In genomic region chr1:96545935-96546656, GRCh38 we compare ENCODE assay signal across 31 cellular contexts.
"Had no signal": no experiment of that assay in that cellular context is flagged by ENCODE, and none has a peak within 500 bp of the region (broad histone marks: within the 10 kb centered on the region; RNA-seq: fewer than 3 reads in every experiment).

No MANE protein-coding gene starts in this region.

- H3K4me3 ChIP-seq: pancreas, right lobe of liver, sigmoid colon, skin epidermis, smooth muscle cell, spleen, suprapubic skin, testis, tibial artery, transverse colon, upper lobe of right lung, uterus had no signal

- H3K27me3 Mint-ChIP-seq: progenitor cell of endocrine pancreas; stimulated activated memory B cell treated with anti-CD40 and anti-IgM and Interleukin-4, amounts not matched to agents 10 μg/mL and 1 μg/mL and 100 μg/mL, for 72 hours; stimulated activated naive CD8-positive, alpha-beta T cell treated with anti-CD3 and anti-CD28 coated beads, Interleukin-15, amount 100 ng/mL, for 72 hours; type B pancreatic cell had no signal

- H3K9me3 ChIP-seq: neutrophil, pancreas, right lobe of liver, sigmoid colon, spleen, suprapubic skin, testis, tibial artery, transverse colon, upper lobe of right lung, uterus had no signal

- H3K4me1 ChIP-seq: pancreas, right lobe of liver, sigmoid colon, spleen, suprapubic skin, testis, tibial artery, transverse colon, upper lobe of right lung, uterus had no signal

- H3K36me3 ChIP-seq: neutrophil, pancreas, right lobe of liver, sigmoid colon, spleen, suprapubic skin, tibial artery, transverse colon, upper lobe of right lung, uterus had no signal

- H3K27ac ChIP-seq: neutrophil, pancreas, right lobe of liver, sigmoid colon, skin epidermis, spleen, suprapubic skin, testis, tibial artery, transverse colon, upper lobe of right lung, uterus had no signal

- H3K27ac Mint-ChIP-seq: naive thymus-derived CD4-positive, alpha-beta T cell; natural killer cell; nephron; progenitor cell of endocrine pancreas; stimulated activated memory B cell treated with anti-CD40 and anti-IgM and Interleukin-4, amounts not matched to agents 10 μg/mL and 1 μg/mL and 100 μg/mL, for 72 hours; stimulated activated naive CD8-positive, alpha-beta T cell treated with anti-CD3 and anti-CD28 coated beads, Interleukin-15, amount 100 ng/mL, for 72 hours; type B pancreatic cell had no signal

- DNase-seq: naive thymus-derived CD4-positive, alpha-beta T cell; natural killer cell; nucleus accumbens; pancreas; posterior cingulate gyrus; right cardiac atrium; right lobe of liver; sigmoid colon; spleen; stimulated activated CD4-positive, alpha-beta T cell treated with anti-CD3 and anti-CD28 coated beads, Interleukin-12 subunit alpha, Interleukin-12 subunit beta, amount 100 ng/mL, for 4 hours; stimulated activated CD4-positive, alpha-beta T cell treated with anti-CD3 and anti-CD28 coated beads, Interleukin-1b, Interleukin-23, amount 100 ng/mL, for 48 hours; stimulated activated CD4-positive, alpha-beta T cell treated with anti-CD3 and anti-CD28 coated beads, Interleukin-4, amount 100 ng/mL, for 1 hour; stimulated activated CD4-positive, alpha-beta T cell treated with anti-CD3 and anti-CD28 coated beads, Interleukin-4, amount 100 ng/mL, for 4 hours; stimulated activated CD8-positive, alpha-beta memory T cell treated with anti-CD3 and anti-CD28 coated beads, Interleukin-4, amount 100 ng/mL, for 48 hours; stimulated activated naive CD4-positive, alpha-beta T cell; stimulated activated naive CD8-positive, alpha-beta T cell treated with anti-CD3 and anti-CD28 coated beads, Interleukin-15, amount 100 ng/mL, for 72 hours; stimulated activated naive CD8-positive, alpha-beta T cell treated with anti-CD3 and anti-CD28 coated beads, Interleukin-15, Interleukin-2, amounts not matched to agents 100 U/mL and 50 U/mL, for 24 hours; substantia nigra; testis; tibial artery; transverse colon; upper lobe of right lung; uterus had no signal

- H3K4me2 ChIP-seq: smooth muscle cell had no signal

- H3K27me3 ChIP-seq: neutrophil, pancreas, right lobe of liver, sigmoid colon, spleen, suprapubic skin, testis, tibial artery, transverse colon, upper lobe of right lung, uterus had no signal

- ATAC-seq: naive thymus-derived CD4-positive, alpha-beta T cell; natural killer cell; pancreas; right cardiac atrium; right lobe of liver; stimulated activated memory B cell treated with anti-CD40 and anti-IgM and Interleukin-4, amounts not matched to agents 10 μg/mL and 1 μg/mL and 100 μg/mL, for 72 hours; stimulated activated naive CD8-positive, alpha-beta T cell treated with anti-CD3 and anti-CD28 coated beads, Interleukin-15, amount 100 ng/mL, for 72 hours; stimulated activated naive CD8-positive, alpha-beta T cell treated with anti-CD3 and anti-CD28 coated beads, Interleukin-15, Interleukin-2, amounts not matched to agents 100 U/mL and 50 U/mL, for 24 hours; upper lobe of right lung had no signal

- H3K9me3 Mint-ChIP-seq: nephron; stimulated activated naive CD8-positive, alpha-beta T cell treated with anti-CD3 and anti-CD28 coated beads, Interleukin-15, amount 100 ng/mL, for 72 hours; type B pancreatic cell had no signal

- H3K36me3 Mint-ChIP-seq: naive thymus-derived CD4-positive, alpha-beta T cell; natural killer cell; stimulated activated memory B cell treated with anti-CD40 and anti-IgM and Interleukin-4, amounts not matched to agents 10 μg/mL and 1 μg/mL and 100 μg/mL, for 72 hours; type B pancreatic cell had no signal

- H3K4me3 Mint-ChIP-seq: naive thymus-derived CD4-positive, alpha-beta T cell; natural killer cell; nephron; stimulated activated memory B cell treated with anti-CD40 and anti-IgM and Interleukin-4, amounts not matched to agents 10 μg/mL and 1 μg/mL and 100 μg/mL, for 72 hours; stimulated activated naive CD8-positive, alpha-beta T cell treated with anti-CD3 and anti-CD28 coated beads, Interleukin-15, amount 100 ng/mL, for 72 hours; type B pancreatic cell had no signal

- H3K4me1 Mint-ChIP-seq: naive thymus-derived CD4-positive, alpha-beta T cell; natural killer cell; nephron; stimulated activated memory B cell treated with anti-CD40 and anti-IgM and Interleukin-4, amounts not matched to agents 10 μg/mL and 1 μg/mL and 100 μg/mL, for 72 hours; stimulated activated naive CD8-positive, alpha-beta T cell treated with anti-CD3 and anti-CD28 coated beads, Interleukin-15, amount 100 ng/mL, for 72 hours had no signal
